Comparison of ENCODE assay signal across 16 cellular contexts in the genomic region with DNA sequence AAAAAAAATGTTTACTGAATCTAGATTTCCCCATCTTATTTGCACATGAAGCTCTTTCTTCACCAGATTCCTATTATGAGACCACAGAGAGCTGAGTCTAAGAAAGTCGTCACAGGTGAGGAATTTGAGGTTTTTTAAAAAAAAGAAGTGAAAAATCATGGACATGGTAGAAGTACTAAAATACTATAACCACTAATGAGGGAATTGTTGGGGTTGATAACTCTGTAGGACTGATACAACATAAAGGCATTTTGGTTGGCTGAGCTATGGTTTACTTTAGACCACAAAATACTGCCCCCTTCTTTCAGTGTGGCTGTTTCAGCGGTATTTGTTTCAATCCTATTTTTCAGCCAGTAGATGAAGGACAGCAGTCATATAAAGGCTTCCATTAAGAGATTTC.
DNase-seq lines count a peak whose midpoint lies in the region; ATAC-seq and TF ChIP-seq lines count a peak whose summit lies in the region.
"Had no signal": no experiment of that assay in that cellular context is flagged by ENCODE, and none has a peak within 500 bp of the region (broad histone marks: within the 10 kb centered on the region; RNA-seq: fewer than 3 reads in every experiment).

No MANE protein-coding gene starts in this region.

- peaks cover 0 to 6% of the 10 kb centered on the region in 2 donors for H3K9me3 ChIP-seq in left lung

- in situ Hi-C loops in astrocyte of the spinal cord (cut with HindIII; ENCODE audit: low sequenced_read_pairs): no loop called here

- peaks cover 4 to 10% of the 10 kb centered on the region in 2 donors for H3K9me3 Mint-ChIP-seq in activated T-cell treated with anti-CD3 and anti-CD28 coated beads, Interleukin-2, amount 50 U/mL, for 72 hours

- H3K27ac ChIP-seq in left lung: no peak overlapping the region
- H3K27ac ChIP-seq: C4-2B, HL-60, SK-N-MC had no signal

- H3K4me1 ChIP-seq in left lung: no peaks in the 10 kb centered on the region

- no peaks in the 10 kb centered on the region for H3K36me3 Mint-ChIP-seq in activated T-cell treated with anti-CD3 and anti-CD28 coated beads, Interleukin-2, amount 50 U/mL, for 72 hours (ENCODE audit: insufficient read depth in 2 of 2)

- TF ChIP-seq CTCF in astrocyte of the spinal cord (IDR thresholded peaks at IDR 0.05; ENCODE audit: low read depth, low read length) (no peak), left lung (IDR thresholded peaks at IDR 0.05) (no peak)

- H3K36me3 ChIP-seq in left lung: no peaks in the 10 kb centered on the region

- H3K27ac Mint-ChIP-seq in activated T-cell treated with anti-CD3 and anti-CD28 coated beads, Interleukin-2, amount 50 U/mL, for 72 hours: no peak overlapping the region

- H3K4me3 ChIP-seq in astrocyte of the spinal cord (ENCODE audit: low read depth, low read length) (no peak overlapping the region), left lung (no peak overlapping the region)
- H3K4me3 ChIP-seq: SK-N-MC had no signal

- peak; percentile 97 for DNase-seq in A172 (ENCODE audit: low spot score)
- DNase-seq in H4 (ENCODE audit: low spot score): peak; percentile 97
- DNase-seq in NOMO-1 treated with DMSO at 0.1 percent for 48 hours (lab: John Stamatoyannopoulos, UW; ENCODE audit: unreplicated experiment): peak; percentile 16
- peak; percentile 29 for DNase-seq in astrocyte of the spinal cord (ENCODE audit: low read depth, low spot score)
- DNase-seq in stimulated activated naive CD4-positive, alpha-beta T cell (lab: John Stamatoyannopoulos, UW): no peak
- DNase-seq in activated T-cell treated with anti-CD3 and anti-CD28 coated beads, Interleukin-2, amount 50 U/mL, for 72 hours: no peak
- DNase-seq in left lung: no peak
- no peak for DNase-seq in mucosa of gallbladder (ENCODE audit: low spot score)
- DNase-seq: EL, HCEC 1CT, NCI-H1436, NCI-H774 had no signal

- no peak overlapping the region for H3K4me3 Mint-ChIP-seq in activated T-cell treated with anti-CD3 and anti-CD28 coated beads, Interleukin-2, amount 50 U/mL, for 72 hours

- intact Hi-C loops in left lung (cut with DNase I): no loop called here

- no peak for ATAC-seq in activated T-cell treated with anti-CD3 and anti-CD28 coated beads, Interleukin-2, amount 50 U/mL, for 72 hours (replicated peaks in 1 of 2)
- ATAC-seq in left lung: no peak
- ATAC-seq: Panc1 had no signal

- no peaks in the 10 kb centered on the region for H3K27me3 ChIP-seq in left lung

- H3K27me3 Mint-ChIP-seq in activated T-cell treated with anti-CD3 and anti-CD28 coated beads, Interleukin-2, amount 50 U/mL, for 72 hours (ENCODE audit: low read depth): no peaks in the 10 kb centered on the region

- H3K4me1 Mint-ChIP-seq in activated T-cell treated with anti-CD3 and anti-CD28 coated beads, Interleukin-2, amount 50 U/mL, for 72 hours (ENCODE audit: low read depth): no peaks in the 10 kb centered on the region

Comparison
In these comparisons a context has a peak if more than half of its experiments do, and no peak if none do; other contexts are left out.
1. DNase-seq: peak in A172 (single experiment), H4 (single experiment), NOMO-1 treated with DMSO at 0.1 percent for 48 hours (single experiment) and astrocyte of the spinal cord (single experiment); none in stimulated activated naive CD4-positive, alpha-beta T cell (0 of 6), activated T-cell treated with anti-CD3 and anti-CD28 coated beads, Interleukin-2, amount 50 U/mL, for 72 hours (0 of 2), left lung (0 of 2) and mucosa of gallbladder (single experiment).